8 cellular contexts compared by ENCODE assay signal in genomic region chr6:156988276-156989158, GRCh38.
DNase-seq lines count a peak whose midpoint lies in the region; TF ChIP-seq lines count a peak whose summit lies in the region.

No MANE protein-coding gene starts in this region.

- no peaks in the 10 kb centered on the region for H3K9me2 ChIP-seq in MM.1S (replicated peaks; ENCODE audit: insufficient read depth, low read length)

- H3K4me2 ChIP-seq in MM.1S (ENCODE audit: low read depth, low read length) = peak overlapping the region; percentile 29; the same call in 1 of the 2 replicates

- H3K9ac ChIP-seq in MM.1S (ENCODE audit: low read length) = no peak overlapping the region

- H3K4me3 ChIP-seq in H7 (ENCODE audit: insufficient read depth, low read depth, low read length) (no peak overlapping the region), MM.1S (ENCODE audit: low read length) (no peak overlapping the region)

- H3K27me3 ChIP-seq in H7 (ENCODE audit: control insufficient read depth, insufficient read depth, low read length) = no peaks in the 10 kb centered on the region
- H3K27me3 ChIP-seq in MM.1S (replicated peaks; ENCODE audit: insufficient read depth, low read length) = no peaks in the 10 kb centered on the region

- H3K9me3 ChIP-seq in MM.1S (replicated peaks; ENCODE audit: insufficient read depth, low read length) = no peaks in the 10 kb centered on the region

- no peaks in the 10 kb centered on the region for H3K36me3 ChIP-seq in H7 (replicated peaks; ENCODE audit: control insufficient read depth, insufficient read depth, low read length)
- H3K36me3 ChIP-seq in MM.1S (replicated peaks; ENCODE audit: insufficient read depth, low read length) = no peaks in the 10 kb centered on the region

- H3K27ac ChIP-seq in MM.1S (ENCODE audit: low read length) (peak overlapping the region; percentile 39; the same call in 1 of the 2 replicates), epithelial cell of prostate (peak overlapping the region; percentile 4)

- no peak overlapping the region for H2AFZ ChIP-seq in MM.1S (ENCODE audit: low read length)

- TF ChIP-seq CTCF in MM.1S (IDR thresholded peaks at IDR 0.05; ENCODE audit: low read length) = no peak

- H3K79me2 ChIP-seq in MM.1S (ENCODE audit: low read length) = peaks cover 84% of the 10 kb centered on the region

- DNase-seq in DMS153 (lab: John Stamatoyannopoulos, UW) (peak; percentile 35), DMS153 treated with DMSO at 0.1 percent for 48 hours (lab: John Stamatoyannopoulos, UW; ENCODE audit: unreplicated experiment) (no peak), H7 (peak; percentile 60), MM.1S (peak; percentile 25), epithelial cell of prostate (ENCODE audit: low read depth, low spot score) (no peak), NCI-H1694 (lab: John Stamatoyannopoulos, UW) (no peak), anterior cingulate cortex (lab: John Stamatoyannopoulos, UW) (no peak)
- no peak for DNase-seq in central memory CD4-positive, alpha-beta T cell

- no peaks in the 10 kb centered on the region for H4K20me1 ChIP-seq in MM.1S (ENCODE audit: insufficient read depth, low read length)

- H3K4me1 ChIP-seq in MM.1S (ENCODE audit: low read length) = peaks cover 12% of the 10 kb centered on the region; the same call in 1 of the 2 replicates

- no peaks in the 10 kb centered on the region for H3F3A ChIP-seq in MM.1S (ENCODE audit: insufficient read depth, low read length)

Comparison
In these comparisons a context has a peak if more than half of its experiments do, and no peak if none do; other contexts are left out.
1. DNase-seq: peak in DMS153 (single experiment), H7 (single experiment) and MM.1S (single experiment); none in DMS153 treated with DMSO at 0.1 percent for 48 hours (single experiment), epithelial cell of prostate (single experiment), NCI-H1694 (single experiment), anterior cingulate cortex (0 of 58) and central memory CD4-positive, alpha-beta T cell (single experiment).